ENCODE assay signal across 14 cellular contexts in genomic region chr9:111148390-111148993, GRCh38.
DNase-seq lines count a peak whose midpoint lies in the region; ATAC-seq and TF ChIP-seq lines count a peak whose summit lies in the region.
"Had no signal": no experiment of that assay in that cellular context is flagged by ENCODE, and none has a peak within 500 bp of the region (broad histone marks: within the 10 kb centered on the region; RNA-seq: fewer than 3 reads in every experiment).

No MANE protein-coding gene starts in this region.

- intact Hi-C loops in posterior vena cava (cut with DNase I) = loop anchor here in 1 of 2 donors (5.0 kb wide), 1 partner anchor 1121 kb away; no protein-coding TSS in a partner anchor

- H3K4me3 ChIP-seq in foreskin fibroblast (ENCODE audit: low read depth in 1 of 2, low read length in 2 of 2) = no peak overlapping the region
- H3K4me3 ChIP-seq: body of pancreas, esophagus squamous epithelium had no signal

- ATAC-seq in GM21447 (IDR thresholded peaks at IDR 0.05; ENCODE audit: unreplicated experiment) (peak; percentile 69), GM19324 (IDR thresholded peaks at IDR 0.05; ENCODE audit: low FRiP score, unreplicated experiment) (no peak)
- ATAC-seq: body of pancreas had no signal

- no peak for TF ChIP-seq CTCF in foreskin fibroblast (IDR thresholded peaks at IDR 0.05; ENCODE audit: low read depth, low read length)

- DNase-seq in CD1c-positive myeloid dendritic cell (ENCODE audit: extremely low spot score) (peak; percentile 28), NOMO-1 treated with DMSO at 0.1 percent for 48 hours (lab: John Stamatoyannopoulos, UW; ENCODE audit: unreplicated experiment) (peak; percentile 28), foreskin fibroblast (peak; percentile 57 to 83), NCI-H446 treated with DMSO at 0.1 percent for 48 hours (lab: John Stamatoyannopoulos, UW) (no peak), HCEC 1CT (no peak), posterior vena cava (ENCODE audit: low spot score) (no peak)
- DNase-seq: activated T-cell treated with anti-CD3 and anti-CD28 coated beads, Interleukin-2, amount 50 U/mL, for 48 hours; body of pancreas; CD4-positive, alpha-beta T cell; esophagus squamous epithelium; NCI-H1694; retina had no signal

Comparison
In these comparisons a context has a peak if more than half of its experiments do, and no peak if none do; other contexts are left out.
1. DNase-seq: peak in CD1c-positive myeloid dendritic cell (single experiment), NOMO-1 treated with DMSO at 0.1 percent for 48 hours (single experiment) and foreskin fibroblast (2 of 2); none in NCI-H446 treated with DMSO at 0.1 percent for 48 hours (single experiment), HCEC 1CT (single experiment) and posterior vena cava (single experiment).